In genomic region chr20:33573268-33573667, GRCh38 we compare ENCODE assay signal across 5 cellular contexts.
DNase-seq lines count a peak whose midpoint lies in the region; ATAC-seq, FAIRE-seq and TF ChIP-seq lines count a peak whose summit lies in the region.
"Not testable (repeated sequence)": the region's sequence is repeated elsewhere in the genome, so short reads cannot be mapped to it uniquely, and the experiment has no call there.

No MANE protein-coding gene starts in this region.

- not testable (repeated sequence) for H2AFZ ChIP-seq in OCI-LY7 (ENCODE audit: low read length)

- peaks cover 49% of the 10 kb centered on the region for H4K20me1 ChIP-seq in BLaER1
- not testable (repeated sequence) for H4K20me1 ChIP-seq in OCI-LY7 (ENCODE audit: insufficient read depth, low read length)

- not testable (repeated sequence) for BruUV-seq in OCI-LY7 (replicated peaks; lab: Mats Ljungman, UMichigan)

- H3K36me3 Mint-ChIP-seq in activated B cell treated with CpG ODN at 0.5 μM for 24 hours (ENCODE audit: low read depth); stimulated activated naive B cell treated with anti-CD40 and anti-IgM and Interleukin-4, amounts not matched to agents 10 μg/mL and 1 μg/mL and 100 μg/mL, for 72 hours: not testable (repeated sequence)

- H3K9me3 Mint-ChIP-seq in activated B cell treated with CpG ODN at 0.5 μM for 24 hours; stimulated activated naive B cell treated with anti-CD40 and anti-IgM and Interleukin-4, amounts not matched to agents 10 μg/mL and 1 μg/mL and 100 μg/mL, for 72 hours: not testable (repeated sequence)

- not testable (repeated sequence) for TF ChIP-seq POLR2A in H54 (IDR thresholded peaks at IDR 0.05; ENCODE audit: low read depth, low read length)

- DNase-seq in H54 (ENCODE audit: insufficient read length, low spot score); activated B cell treated with CpG ODN at 0.5 μM for 24 hours; stimulated activated naive B cell treated with anti-CD40 and anti-IgM and Interleukin-4, amounts not matched to agents 10 μg/mL and 1 μg/mL and 100 μg/mL, for 72 hours: not testable (repeated sequence)
- DNase-seq in OCI-LY7 (ENCODE audit: low spot score): peak; percentile 46

- not testable (repeated sequence) for H3K27me3 Mint-ChIP-seq in activated B cell treated with CpG ODN at 0.5 μM for 24 hours; stimulated activated naive B cell treated with anti-CD40 and anti-IgM and Interleukin-4, amounts not matched to agents 10 μg/mL and 1 μg/mL and 100 μg/mL, for 72 hours

- not testable (repeated sequence) for ATAC-seq in activated B cell treated with CpG ODN at 0.5 μM for 24 hours (ENCODE audit: low read depth)
- ATAC-seq in stimulated activated naive B cell treated with anti-CD40 and anti-IgM and Interleukin-4, amounts not matched to agents 10 μg/mL and 1 μg/mL and 100 μg/mL, for 72 hours (replicated peaks): peak; percentile 61 to 66

- not testable (repeated sequence) for H3K27ac ChIP-seq in BLaER1
- H3K27ac ChIP-seq in OCI-LY7 (ENCODE audit: low read depth, low read length, poor library complexity, severe bottlenecking): peak overlapping the region; percentile 99

- H3K4me2 ChIP-seq in BLaER1 (peak overlapping the region; percentile 9; the same call in 1 of the 2 replicates), OCI-LY7 (ENCODE audit: low read length) (peak overlapping the region; percentile 94)

- H3K9me3 ChIP-seq in BLaER1; OCI-LY7 (ENCODE audit: low read length): not testable (repeated sequence)

- FAIRE-seq in H54 (lab: Jason Lieb, UNC): peak; percentile 23

- not testable (repeated sequence) for H3K4me3 Mint-ChIP-seq in activated B cell treated with CpG ODN at 0.5 μM for 24 hours; stimulated activated naive B cell treated with anti-CD40 and anti-IgM and Interleukin-4, amounts not matched to agents 10 μg/mL and 1 μg/mL and 100 μg/mL, for 72 hours

- TF ChIP-seq CTCF in OCI-LY7 (conservative IDR thresholded peaks at IDR 0.05; ENCODE audit: low read length); activated B cell treated with CpG ODN at 0.5 μM for 24 hours (IDR thresholded peaks at IDR 0.05): not testable (repeated sequence)

- POLR2A ChIA-PET in OCI-LY7 (lab: Charles Lee): interaction anchor here (0.8 to 1.8 kb wide), 3 partner anchors 21 to 93 kb away, joined by 3 to 5 read pairs (median 4); partner anchors contain the start of genes ACTL10 and CBFA2T2
- POLR2A ChIA-PET in activated B cell treated with CpG ODN at 0.5 μM for 24 hours (lab: Charles Lee): interaction anchor here (0.6 kb wide), 1 partner anchor 37 kb away, joined by 3 read pairs; no protein-coding TSS in a partner anchor

- intact Hi-C loops in OCI-LY7 (cut with micrococcal nuclease; ENCODE audit: unreplicated experiment); activated B cell treated with CpG ODN at 0.5 μM for 24 hours (cut with micrococcal nuclease): not testable (repeated sequence)

- peaks cover 94% of the 10 kb centered on the region for H3K79me2 ChIP-seq in OCI-LY7 (ENCODE audit: insufficient read depth, low read depth, low read length)

- not testable (repeated sequence) for H3K9ac ChIP-seq in BLaER1

- H3K27ac Mint-ChIP-seq in activated B cell treated with CpG ODN at 0.5 μM for 24 hours: peak overlapping the region; percentile 53
- H3K27ac Mint-ChIP-seq in stimulated activated naive B cell treated with anti-CD40 and anti-IgM and Interleukin-4, amounts not matched to agents 10 μg/mL and 1 μg/mL and 100 μg/mL, for 72 hours: peak overlapping the region; percentile 48

- not testable (repeated sequence) for H3K27me3 ChIP-seq in BLaER1

- H3K9me2 ChIP-seq in OCI-LY7 (ENCODE audit: insufficient read depth, low read length): not testable (repeated sequence)

- H3K4me1 ChIP-seq in BLaER1: peaks cover 36% of the 10 kb centered on the region
- peaks cover 97% of the 10 kb centered on the region for H3K4me1 ChIP-seq in OCI-LY7 (ENCODE audit: insufficient read depth, low read length, poor library complexity, severe bottlenecking)

- CTCF ChIA-PET in OCI-LY7 (lab: Charles Lee; ENCODE audit: unreplicated experiment); activated B cell treated with CpG ODN at 0.5 μM for 24 hours (lab: Charles Lee): not testable (repeated sequence)

- peaks cover 39% of the 10 kb centered on the region for H3K4me1 Mint-ChIP-seq in activated B cell treated with CpG ODN at 0.5 μM for 24 hours
- H3K4me1 Mint-ChIP-seq in stimulated activated naive B cell treated with anti-CD40 and anti-IgM and Interleukin-4, amounts not matched to agents 10 μg/mL and 1 μg/mL and 100 μg/mL, for 72 hours: peaks cover 26 to 47% of the 10 kb centered on the region in 2 donors

- not testable (repeated sequence) for H3K36me3 ChIP-seq in BLaER1
- peaks cover 21% of the 10 kb centered on the region; the same call in 1 of the 2 replicates for H3K36me3 ChIP-seq in OCI-LY7 (ENCODE audit: insufficient read depth, low read length)

- not testable (repeated sequence) for H3K4me3 ChIP-seq in BLaER1; OCI-LY7 (ENCODE audit: low read depth, low read length, poor library complexity, severe bottlenecking)
